9 cellular contexts compared by ENCODE assay signal in genomic region chr2:7725132-7725849, GRCh38.
A peak's percentile ranks its signal among the peaks of the same experiment; 100 is the strongest.
DNase-seq lines count a peak whose midpoint lies in the region; ATAC-seq and TF ChIP-seq lines count a peak whose summit lies in the region.
"Had no signal": no experiment of that assay in that cellular context is flagged by ENCODE, and none has a peak within 500 bp of the region (broad histone marks: within the 10 kb centered on the region; RNA-seq: fewer than 3 reads in every experiment).

No MANE protein-coding gene starts in this region.

- H3K4me1 ChIP-seq in OCI-LY3 (ENCODE audit: low read length), result peaks cover 23% of the 10 kb centered on the region

- no peak overlapping the region for H3K9ac ChIP-seq in OCI-LY3 (ENCODE audit: low read length)

- no peak overlapping the region for H2AFZ ChIP-seq in OCI-LY3 (ENCODE audit: low read depth, low read length)

- peaks cover 25% of the 10 kb centered on the region for H3K4me1 Mint-ChIP-seq in activated CD4-positive, alpha-beta T cell treated with anti-CD3 and anti-CD28 coated beads for 36 hours

- 0 out of 2 replicates have a peak, but pooled peaks cover 4% of the 10 kb centered on the region for H3K27me3 ChIP-seq in OCI-LY3 (ENCODE audit: low read depth, low read length)

- no peaks in the 10 kb centered on the region for H3K27me3 Mint-ChIP-seq in activated CD4-positive, alpha-beta T cell treated with anti-CD3 and anti-CD28 coated beads for 36 hours

- H3K4me3 Mint-ChIP-seq in activated CD4-positive, alpha-beta T cell treated with anti-CD3 and anti-CD28 coated beads for 36 hours, result peak overlapping the region; percentile 61

- peak; percentile 19 for DNase-seq in activated CD4-positive, alpha-beta T cell treated with anti-CD3 and anti-CD28 coated beads for 36 hours
- DNase-seq in activated CD4-positive, alpha-beta T cell treated with anti-CD3 and anti-CD28 coated beads, Interleukin-2, amount 50 U/mL, for 48 hours, result no peak
- DNase-seq in epithelial cell of esophagus (ENCODE audit: low read depth) (peak; percentile 37), sciatic nerve (ENCODE audit: low spot score) (no peak), retina (no peak), NCI-H128 (lab: John Stamatoyannopoulos, UW; ENCODE audit: unreplicated experiment) (no peak)

- no peak overlapping the region for H3K27ac ChIP-seq in OCI-LY3 (ENCODE audit: low read length)

- CTCF ChIA-PET in activated CD4-positive, alpha-beta T cell treated with anti-CD3 and anti-CD28 coated beads for 36 hours (lab: Charles Lee), result interaction anchor here (0.9 to 1.5 kb wide), 7 partner anchors 10 to 298 kb away, joined by 3 to 8 read pairs (median 4); no protein-coding TSS in a partner anchor

- H3K79me2 ChIP-seq in OCI-LY3 (ENCODE audit: low read length), result no peaks in the 10 kb centered on the region

- POLR2A ChIA-PET in activated CD4-positive, alpha-beta T cell treated with anti-CD3 and anti-CD28 coated beads for 36 hours (lab: Charles Lee), result interaction anchor here (0.6 to 1.1 kb wide), 3 partner anchors 24 to 818 kb away, joined by 3 to 8 read pairs (median 3); no protein-coding TSS in a partner anchor

- H3K4me3 ChIP-seq in OCI-LY3 (ENCODE audit: low read length), result peak overlapping the region; percentile 17; the same call in 1 of the 2 replicates
- no peak overlapping the region for H3K4me3 ChIP-seq in epithelial cell of esophagus (ENCODE audit: low read length)

- intact Hi-C loops in activated CD4-positive, alpha-beta T cell treated with anti-CD3 and anti-CD28 coated beads for 36 hours (cut with DNase I, micrococcal nuclease), result loop anchor here in 1 of 2 experiments (5.0 kb wide), 1 partner anchor 962 kb away; no protein-coding TSS in a partner anchor
- intact Hi-C loops in sciatic nerve (cut with DNase I), result no loop called here

- peak; percentile 55 for TF ChIP-seq CTCF in OCI-LY3 (IDR thresholded peaks at IDR 0.05; ENCODE audit: low read depth, low read length)
- TF ChIP-seq CTCF in epithelial cell of esophagus (IDR thresholded peaks at IDR 0.05; ENCODE audit: insufficient read depth, low read depth, low read length, missing control alignments), result peak; percentile 34

- no peaks in the 10 kb centered on the region for H3K9me3 Mint-ChIP-seq in activated CD4-positive, alpha-beta T cell treated with anti-CD3 and anti-CD28 coated beads for 36 hours (ENCODE audit: low read depth)
- H3K9me3 Mint-ChIP-seq: CD14-positive monocyte had no signal

- no peaks in the 10 kb centered on the region for H3K9me3 ChIP-seq in OCI-LY3 (ENCODE audit: insufficient read depth, low read length)

- peak overlapping the region; percentile 86 for H3K27ac Mint-ChIP-seq in activated CD4-positive, alpha-beta T cell treated with anti-CD3 and anti-CD28 coated beads for 36 hours

- no peaks in the 10 kb centered on the region for H3K36me3 ChIP-seq in OCI-LY3 (replicated peaks; ENCODE audit: low read depth, low read length)

- H3K36me3 Mint-ChIP-seq in activated CD4-positive, alpha-beta T cell treated with anti-CD3 and anti-CD28 coated beads for 36 hours (ENCODE audit: low read depth), result no peaks in the 10 kb centered on the region
- H3K36me3 Mint-ChIP-seq: CD14-positive monocyte had no signal

- peak; percentile 87 for ATAC-seq in activated CD4-positive, alpha-beta T cell treated with anti-CD3 and anti-CD28 coated beads for 36 hours
- ATAC-seq in sciatic nerve, result peak; percentile 53
- no peak for ATAC-seq in GM19455 (IDR thresholded peaks at IDR 0.05; ENCODE audit: unreplicated experiment)

- peak overlapping the region; percentile 43 for H3K4me2 ChIP-seq in OCI-LY3 (ENCODE audit: low read length)

- H4K20me1 ChIP-seq in OCI-LY3 (ENCODE audit: insufficient read depth, low read length), result no peaks in the 10 kb centered on the region

Comparison
In these comparisons a context has a peak if more than half of its experiments do, and no peak if none do; other contexts are left out.
1. DNase-seq: peak in activated CD4-positive, alpha-beta T cell treated with anti-CD3 and anti-CD28 coated beads for 36 hours (single experiment) and epithelial cell of esophagus (single experiment); none in activated CD4-positive, alpha-beta T cell treated with anti-CD3 and anti-CD28 coated beads, Interleukin-2, amount 50 U/mL, for 48 hours (0 of 2), sciatic nerve (single experiment), retina (single experiment) and NCI-H128 (single experiment).